ENCODE assay signal across 8 cellular contexts in the genomic region with DNA sequence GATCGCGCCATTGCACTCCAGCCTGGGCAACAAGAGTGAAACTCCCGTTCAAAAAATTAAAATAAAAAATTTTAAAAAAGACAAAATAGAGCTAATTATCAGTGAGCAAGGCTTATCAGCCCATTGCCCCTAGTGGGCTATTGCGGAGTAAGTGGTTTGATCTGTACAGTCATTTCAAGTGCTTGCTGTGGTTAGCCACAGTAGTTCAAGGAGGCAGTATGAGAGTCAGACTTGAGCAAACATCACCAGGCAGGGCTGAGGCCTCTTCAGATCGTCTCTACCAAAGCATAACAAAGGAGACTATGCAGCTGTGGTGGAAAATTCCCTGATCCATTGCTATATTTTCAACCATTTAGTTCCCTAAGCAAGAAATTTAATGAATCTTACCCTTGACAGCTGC. TPM values are rescaled to one million over a fixed set of nuclear protein-coding genes. Genes with fewer than 3 reads are reported as not detected.
A peak's percentile ranks its signal among the peaks of the same experiment; 100 is the strongest.
DNase-seq lines count a peak whose midpoint lies in the region; ATAC-seq and TF ChIP-seq lines count a peak whose summit lies in the region.

No MANE protein-coding gene starts in this region.

- H3K4me3 ChIP-seq in SJSA1 (no peak overlapping the region), epithelial cell of proximal tubule (ENCODE audit: low read depth, low read length) (no peak overlapping the region), mucosa of descending colon (no peak overlapping the region), right atrium auricular region (no peak overlapping the region)

- no peaks in the 10 kb centered on the region for H3K9me3 ChIP-seq in SJSA1 (replicated peaks)
- no peaks in the 10 kb centered on the region for H3K9me3 ChIP-seq in mucosa of descending colon
- no peaks in the 10 kb centered on the region for H3K9me3 ChIP-seq in right atrium auricular region

- H3K4me1 ChIP-seq in SJSA1 (replicated peaks) (peaks cover 30% of the 10 kb centered on the region), mucosa of descending colon (ENCODE audit: low read depth) (peaks cover 5% of the 10 kb centered on the region), right atrium auricular region (peaks cover 0 to 11% of the 10 kb centered on the region in 2 donors)

- peaks cover 9% of the 10 kb centered on the region for H3K36me3 ChIP-seq in SJSA1
- no peaks in the 10 kb centered on the region for H3K36me3 ChIP-seq in mucosa of descending colon (ENCODE audit: low read depth)
- no peaks in the 10 kb centered on the region for H3K36me3 ChIP-seq in right atrium auricular region

- H3K27ac ChIP-seq in SJSA1 = no peak overlapping the region
- no peak overlapping the region for H3K27ac ChIP-seq in right atrium auricular region

- DNase-seq in DMS79 treated with DMSO at 0.1 percent for 48 hours (lab: John Stamatoyannopoulos, UW) = peak; percentile 94
- peak; percentile 56 to 70 for DNase-seq in SJSA1 (ENCODE audit: low read depth in 1 of 2, low spot score in 2 of 2)
- DNase-seq in epithelial cell of proximal tubule (ENCODE audit: low read depth) = no peak
- no peak for DNase-seq in islet precursor cell
- DNase-seq in mucosa of descending colon = no peak
- no peak for DNase-seq in right atrium auricular region (ENCODE audit: low spot score)

- TF ChIP-seq CTCF in epithelial cell of proximal tubule (conservative IDR thresholded peaks at IDR 0.05; ENCODE audit: low read depth, low read length) = peak; percentile 39
- TF ChIP-seq CTCF in mucosa of descending colon (IDR thresholded peaks at IDR 0.05) = no peak
- TF ChIP-seq CTCF in right atrium auricular region (IDR thresholded peaks at IDR 0.05) = peak in 1 of 2 donors; percentile 11

- H3K27me3 ChIP-seq in SJSA1 (replicated peaks) (no peaks in the 10 kb centered on the region), right atrium auricular region (no peaks in the 10 kb centered on the region)

- ATAC-seq in GM19372 (IDR thresholded peaks at IDR 0.05; ENCODE audit: low read depth, unreplicated experiment) (peak; percentile 87), HG03175 (IDR thresholded peaks at IDR 0.05; ENCODE audit: unreplicated experiment) (peak; percentile 95), mucosa of descending colon (no peak)

- intact Hi-C loops in mucosa of descending colon (cut with DNase I, micrococcal nuclease) = no loop called here

RNA-seq across cellular contexts. Expression of a gene that starts 4.3 kb away (rescaled TPM):
- total RNA-seq in SJSA1 (2014; rRNA removed; shearing (Covaris generic)) = 19.9 and 29.7 TPM in 2 replicates
- 15.6 and 26.2 TPM in 2 replicates for total RNA-seq in epithelial cell of proximal tubule
- total RNA-seq in mucosa of descending colon = 10 to 100 TPM; 35.2 to 60.3 (median 48.2) TPM
- total RNA-seq in right atrium auricular region = 10 to 100 TPM; 22.8 to 23.9 TPM

RNA-seq across cellular contexts. Expression of a gene that starts 6.5 kb away (rescaled TPM):
- 6.2 and 9.2 TPM in 2 replicates for total RNA-seq in SJSA1 (2014; rRNA removed; shearing (Covaris generic))
- total RNA-seq in epithelial cell of proximal tubule (41.2 and 74.2 TPM in 2 replicates), mucosa of descending colon (100 to 1,000 TPM in 1 of 3 donors, 10 to 100 TPM in 2; 49.5 to 124 (median 72.9) TPM), right atrium auricular region (100 to 1,000 TPM in 1 of 2 donors, 10 to 100 TPM in 1; 31.2 to 217 TPM)

Comparison
In these comparisons a context has a peak if more than half of its experiments do, and no peak if none do; other contexts are left out.
1. DNase-seq: peak in DMS79 treated with DMSO at 0.1 percent for 48 hours (single experiment) and SJSA1 (2 of 2); none in epithelial cell of proximal tubule (single experiment), islet precursor cell (single experiment), mucosa of descending colon (0 of 3) and right atrium auricular region (single experiment).